Comparison of ENCODE assay signal across 24 cellular contexts in genomic region chr13:99040536-99041141, GRCh38.
DNase-seq lines count a peak whose midpoint lies in the region; ATAC-seq, FAIRE-seq and TF ChIP-seq lines count a peak whose summit lies in the region.
"Had no signal": no experiment of that assay in that cellular context is flagged by ENCODE, and none has a peak within 500 bp of the region (broad histone marks: within the 10 kb centered on the region; RNA-seq: fewer than 3 reads in every experiment).

No MANE protein-coding gene starts in this region.

- no peaks in the 10 kb centered on the region for H3K9me3 Mint-ChIP-seq in CD4-positive, alpha-beta T cell
- H3K9me3 Mint-ChIP-seq in Caco-2 (ENCODE audit: unreplicated experiment): no peaks in the 10 kb centered on the region
- H3K9me3 Mint-ChIP-seq in stimulated activated memory B cell treated with anti-CD40 and anti-IgM and Interleukin-4, amounts not matched to agents 10 μg/mL and 1 μg/mL and 100 μg/mL, for 72 hours: no peaks in the 10 kb centered on the region
- H3K9me3 Mint-ChIP-seq: effector memory CD8-positive, alpha-beta T cell; nephron had no signal

- H3K4me3 ChIP-seq in Caco-2 (ENCODE audit: low read depth, low read length) (no peak overlapping the region), bronchial epithelial cell (ENCODE audit: low read depth, low read length) (no peak overlapping the region), MM.1S (ENCODE audit: low read length) (no peak overlapping the region)
- H3K4me3 ChIP-seq: body of pancreas, HAP-1 had no signal

- no peak for DNase-seq in CD4-positive, alpha-beta T cell
- DNase-seq in Caco-2: peak in 1 of 2 experiments; percentile 55
- DNase-seq in NCI-H510A treated with DMSO at 0.1 percent for 48 hours (lab: John Stamatoyannopoulos, UW): peak; percentile 65
- peak; percentile 18 for DNase-seq in bronchial epithelial cell (ENCODE audit: low read depth)
- no peak for DNase-seq in MM.1S
- DNase-seq in NAMALWA (ENCODE audit: low spot score): no peak
- DNase-seq: activated CD8-positive, alpha-beta T cell treated with anti-CD3 and anti-CD28 coated beads, Interleukin-2, amount 10 ng/mL, durations not matched to agents 7 days and 5 days; activated naive CD8-positive, alpha-beta T cell treated with anti-CD3 and anti-CD28 coated beads, Interleukin-2, amount 10 ng/mL, durations not matched to agents 7 days and 5 days; activated T-cell treated with anti-CD3 and anti-CD28 coated beads, Interleukin-2, amount 50 U/mL, for 48 hours; body of pancreas; effector memory CD8-positive, alpha-beta T cell; Karpas-422; mesendoderm; NCI-H1105; stimulated activated naive CD4-positive, alpha-beta T cell treated with Interleukin-2 at 50 U/mL for 16 hours; T1000; trophoblast cell had no signal

- H3K36me3 ChIP-seq in Caco-2 (ENCODE audit: control insufficient read depth, insufficient read depth, low read length) (no peaks in the 10 kb centered on the region), bronchial epithelial cell (ENCODE audit: control insufficient read depth, insufficient read depth, low read length) (no peaks in the 10 kb centered on the region), MM.1S (replicated peaks; ENCODE audit: insufficient read depth, low read length) (no peaks in the 10 kb centered on the region)
- H3K36me3 ChIP-seq: HAP-1 had no signal

- H3K4me1 ChIP-seq in Caco-2 (peaks cover 24% of the 10 kb centered on the region), MM.1S (ENCODE audit: low read length) (no peaks in the 10 kb centered on the region)

- no peak overlapping the region for H3K27ac ChIP-seq in CD4-positive, alpha-beta T cell (ENCODE audit: low read depth, low read length)
- no peak overlapping the region for H3K27ac ChIP-seq in MM.1S (ENCODE audit: low read length)

- H3K36me3 Mint-ChIP-seq in CD4-positive, alpha-beta T cell (ENCODE audit: low read depth): peaks cover 5% of the 10 kb centered on the region
- H3K36me3 Mint-ChIP-seq in Caco-2 (ENCODE audit: insufficient read depth, unreplicated experiment): no peaks in the 10 kb centered on the region
- peaks cover 7% of the 10 kb centered on the region for H3K36me3 Mint-ChIP-seq in stimulated activated memory B cell treated with anti-CD40 and anti-IgM and Interleukin-4, amounts not matched to agents 10 μg/mL and 1 μg/mL and 100 μg/mL, for 72 hours

- peak overlapping the region; percentile 95 for H3K27ac Mint-ChIP-seq in CD4-positive, alpha-beta T cell
- H3K27ac Mint-ChIP-seq in Caco-2 (ENCODE audit: unreplicated experiment): peak overlapping the region; percentile 26
- H3K27ac Mint-ChIP-seq in stimulated activated memory B cell treated with anti-CD40 and anti-IgM and Interleukin-4, amounts not matched to agents 10 μg/mL and 1 μg/mL and 100 μg/mL, for 72 hours: no peak overlapping the region
- H3K27ac Mint-ChIP-seq: activated CD8-positive, alpha-beta T cell treated with anti-CD3 and anti-CD28 coated beads, Interleukin-2, amount 10 ng/mL, durations not matched to agents 7 days and 5 days; activated naive CD8-positive, alpha-beta T cell treated with anti-CD3 and anti-CD28 coated beads, Interleukin-2, amount 10 ng/mL, durations not matched to agents 7 days and 5 days; effector memory CD8-positive, alpha-beta T cell had no signal

- peaks cover 23% of the 10 kb centered on the region; the same call in 1 of the 2 replicates for H3K79me2 ChIP-seq in MM.1S (ENCODE audit: low read length)

- no peaks in the 10 kb centered on the region for H3K9me2 ChIP-seq in MM.1S (replicated peaks; ENCODE audit: insufficient read depth, low read length)

- no peaks in the 10 kb centered on the region for H3K9me3 ChIP-seq in CD4-positive, alpha-beta T cell (ENCODE audit: control insufficient read depth, low read length)
- H3K9me3 ChIP-seq in Caco-2 (no peaks in the 10 kb centered on the region), MM.1S (replicated peaks; ENCODE audit: insufficient read depth, low read length) (no peaks in the 10 kb centered on the region)
- H3K9me3 ChIP-seq: body of pancreas, HAP-1 had no signal

- H2AFZ ChIP-seq in MM.1S (ENCODE audit: low read length): no peak overlapping the region

- ATAC-seq in CD4-positive, alpha-beta T cell (ENCODE audit: poor library complexity): no peak
- no peak for ATAC-seq in GM21423 (IDR thresholded peaks at IDR 0.05; ENCODE audit: unreplicated experiment)
- no peak for ATAC-seq in stimulated activated memory B cell treated with anti-CD40 and anti-IgM and Interleukin-4, amounts not matched to agents 10 μg/mL and 1 μg/mL and 100 μg/mL, for 72 hours
- ATAC-seq: activated CD4-positive, CD25-positive, alpha-beta regulatory T cell treated with anti-CD3 and anti-CD28 coated beads, Interleukin-2, amount 50 U/mL, for 24 hours; activated CD8-positive, alpha-beta T cell treated with anti-CD3 and anti-CD28 coated beads, Interleukin-2, amount 10 ng/mL, durations not matched to agents 7 days and 5 days; body of pancreas; effector memory CD8-positive, alpha-beta T cell; SK-N-SH treated with all-trans-retinoic acid at 6 μM for 48 hours had no signal

- H4K20me1 ChIP-seq in MM.1S (ENCODE audit: insufficient read depth, low read length): no peaks in the 10 kb centered on the region

- intact Hi-C loops in CD4-positive, alpha-beta T cell (cut with DNase I, micrococcal nuclease): no loop called here
- intact Hi-C loops in Caco-2 (cut with micrococcal nuclease; ENCODE audit: unreplicated experiment): loop anchor here (2.0 to 5.0 kb wide), 2 partner anchors 20 to 47 kb away; no protein-coding TSS in a partner anchor

- CTCF ChIA-PET in CD4-positive, alpha-beta T cell (lab: Charles Lee): interaction anchor here (0.9 kb wide), 1 partner anchor 145 kb away, joined by 3 read pairs; no protein-coding TSS in a partner anchor
- CTCF ChIA-PET in Caco-2 (lab: Charles Lee): no interaction called here

- no peak overlapping the region for H3K4me3 Mint-ChIP-seq in CD4-positive, alpha-beta T cell
- no peak overlapping the region for H3K4me3 Mint-ChIP-seq in Caco-2 (ENCODE audit: unreplicated experiment)
- no peak overlapping the region for H3K4me3 Mint-ChIP-seq in stimulated activated memory B cell treated with anti-CD40 and anti-IgM and Interleukin-4, amounts not matched to agents 10 μg/mL and 1 μg/mL and 100 μg/mL, for 72 hours
- H3K4me3 Mint-ChIP-seq: activated CD8-positive, alpha-beta T cell treated with anti-CD3 and anti-CD28 coated beads, Interleukin-2, amount 10 ng/mL, durations not matched to agents 7 days and 5 days; nephron had no signal

- peaks cover 76% of the 10 kb centered on the region for H3K4me1 Mint-ChIP-seq in CD4-positive, alpha-beta T cell (ENCODE audit: low read depth)
- peaks cover 49% of the 10 kb centered on the region for H3K4me1 Mint-ChIP-seq in Caco-2 (ENCODE audit: low read depth, unreplicated experiment)
- H3K4me1 Mint-ChIP-seq in stimulated activated memory B cell treated with anti-CD40 and anti-IgM and Interleukin-4, amounts not matched to agents 10 μg/mL and 1 μg/mL and 100 μg/mL, for 72 hours: peaks cover 29% of the 10 kb centered on the region

- no peak overlapping the region for H3K9ac ChIP-seq in MM.1S (ENCODE audit: low read length)

- no peak overlapping the region for H3K4me2 ChIP-seq in MM.1S (ENCODE audit: low read depth, low read length)

- no peaks in the 10 kb centered on the region for H3K27me3 ChIP-seq in CD4-positive, alpha-beta T cell (ENCODE audit: control insufficient read depth, insufficient read depth, low read length)
- no peaks in the 10 kb centered on the region for H3K27me3 ChIP-seq in Caco-2 (replicated peaks; ENCODE audit: control insufficient read depth, insufficient read depth, low read length)
- H3K27me3 ChIP-seq in bronchial epithelial cell (ENCODE audit: control insufficient read depth, insufficient read depth, low read length): no peaks in the 10 kb centered on the region
- no peaks in the 10 kb centered on the region for H3K27me3 ChIP-seq in MM.1S (replicated peaks; ENCODE audit: insufficient read depth, low read length)
- H3K27me3 ChIP-seq: body of pancreas had no signal

- POLR2A ChIA-PET in CD4-positive, alpha-beta T cell (lab: Charles Lee): interaction anchor here (1.1 kb wide), 1 partner anchor 9 kb away, joined by 3 read pairs; no protein-coding TSS in a partner anchor
- POLR2A ChIA-PET in Caco-2 (lab: Charles Lee): no interaction called here

- H3F3A ChIP-seq in MM.1S (ENCODE audit: insufficient read depth, low read length): no peaks in the 10 kb centered on the region

- no TSS peak for BruUV-seq in Caco-2 (replicated peaks; lab: Mats Ljungman, UMichigan)

- H3K27me3 Mint-ChIP-seq in CD4-positive, alpha-beta T cell: no peaks in the 10 kb centered on the region
- no peaks in the 10 kb centered on the region for H3K27me3 Mint-ChIP-seq in Caco-2 (ENCODE audit: insufficient read depth, unreplicated experiment)
- peaks cover 32% of the 10 kb centered on the region for H3K27me3 Mint-ChIP-seq in stimulated activated memory B cell treated with anti-CD40 and anti-IgM and Interleukin-4, amounts not matched to agents 10 μg/mL and 1 μg/mL and 100 μg/mL, for 72 hours
- H3K27me3 Mint-ChIP-seq: activated naive CD8-positive, alpha-beta T cell treated with anti-CD3 and anti-CD28 coated beads, Interleukin-2, amount 10 ng/mL, durations not matched to agents 7 days and 5 days; effector memory CD8-positive, alpha-beta T cell had no signal

- FAIRE-seq in bronchial epithelial cell (lab: Jason Lieb, UNC): no peak
- FAIRE-seq: colon had no signal

- TF ChIP-seq CTCF in CD4-positive, alpha-beta T cell (IDR thresholded peaks at IDR 0.05): no peak
- TF ChIP-seq CTCF in Caco-2 (IDR thresholded peaks at IDR 0.05; ENCODE audit: insufficient read depth in 1 of 2, low read depth in 1 of 2, low read length in 1 of 2, severe bottlenecking in 1 of 2, unreplicated experiment in 1 of 2) (no peak), bronchial epithelial cell (IDR thresholded peaks at IDR 0.05; ENCODE audit: insufficient read depth, low read length, severe bottlenecking) (no peak), MM.1S (IDR thresholded peaks at IDR 0.05; ENCODE audit: low read length) (no peak)

Comparison
In these comparisons a context has a peak if more than half of its experiments do, and no peak if none do; other contexts are left out.
1. DNase-seq: peak in NCI-H510A treated with DMSO at 0.1 percent for 48 hours (single experiment) and bronchial epithelial cell (single experiment); none in CD4-positive, alpha-beta T cell (0 of 10), MM.1S (single experiment) and NAMALWA (single experiment).